26 cellular contexts compared by ENCODE assay signal in genomic region chr3:127174715-127175140, GRCh38. TPM values are rescaled to one million over a fixed set of nuclear protein-coding genes. Genes with fewer than 3 reads are reported as not detected.
"Had no signal": no experiment of that assay in that cellular context is flagged by ENCODE, and none has a peak within 500 bp of the region (broad histone marks: within the 10 kb centered on the region; RNA-seq: fewer than 3 reads in every experiment).

No MANE protein-coding gene starts in this region.

- H3K36me3 Mint-ChIP-seq: activated naive CD8-positive, alpha-beta T cell treated with anti-CD3 and anti-CD28 coated beads, Interleukin-2, amount 10 ng/mL, durations not matched to agents 7 days and 5 days; naive thymus-derived CD8-positive, alpha-beta T cell; neural progenitor cell had no signal

- H3K36me3 ChIP-seq: esophagus squamous epithelium, gastrocnemius medialis, lower lobe of right lung, neural progenitor cell, ovary, prostate gland had no signal

- H3K9me3 ChIP-seq: esophagus squamous epithelium, gastrocnemius medialis, lower lobe of right lung, ovary, prostate gland had no signal

- H3K27me3 ChIP-seq: gastrocnemius medialis, neural progenitor cell, ovary had no signal

- H3K4me3 Mint-ChIP-seq: activated naive CD4-positive, alpha-beta T cell treated with anti-CD3 and anti-CD28 coated beads for 36 hours; activated naive CD8-positive, alpha-beta T cell treated with anti-CD3 and anti-CD28 coated beads, Interleukin-2, amount 10 ng/mL, durations not matched to agents 7 days and 5 days; effector memory CD8-positive, alpha-beta T cell; naive thymus-derived CD8-positive, alpha-beta T cell had no signal

- H3K27me3 Mint-ChIP-seq: activated naive CD8-positive, alpha-beta T cell treated with anti-CD3 and anti-CD28 coated beads, Interleukin-2, amount 10 ng/mL, durations not matched to agents 7 days and 5 days had no signal

- H3K9me3 Mint-ChIP-seq: activated naive CD4-positive, alpha-beta T cell treated with anti-CD3 and anti-CD28 coated beads for 36 hours; activated naive CD8-positive, alpha-beta T cell treated with anti-CD3 and anti-CD28 coated beads, Interleukin-2, amount 10 ng/mL, durations not matched to agents 7 days and 5 days; effector memory CD8-positive, alpha-beta T cell had no signal

- H3K27ac ChIP-seq: esophagus squamous epithelium, gastrocnemius medialis, lower lobe of right lung, neural progenitor cell, ovary, prostate gland had no signal

- H3K4me1 ChIP-seq: gastrocnemius medialis, lower lobe of right lung, neural progenitor cell, prostate gland had no signal

- ATAC-seq: effector memory CD8-positive, alpha-beta T cell; gastrocnemius medialis; left colon; lower lobe of right lung; naive thymus-derived CD8-positive, alpha-beta T cell; stimulated activated naive CD8-positive, alpha-beta T cell treated with anti-CD3 and anti-CD28 coated beads, Interleukin-15, Interleukin-2, amounts not matched to agents 100 U/mL and 50 U/mL, for 24 hours had no signal

- H3K9ac ChIP-seq: neural progenitor cell had no signal

- DNase-seq: activated CD8-positive, alpha-beta memory T cell treated with anti-CD3 and anti-CD28 coated beads, Interleukin-2, amount 50 U/mL, for 48 hours; activated effector memory CD4-positive, alpha-beta T cell treated with Interleukin-2 at 50 U/mL for 16 hours; activated naive CD4-positive, alpha-beta T cell treated with anti-CD3 and anti-CD28 coated beads for 36 hours; activated naive CD8-positive, alpha-beta T cell treated with anti-CD3 and anti-CD28 coated beads, Interleukin-2, amount 10 ng/mL, durations not matched to agents 7 days and 5 days; activated T-cell treated with anti-CD3 and anti-CD28 coated beads, Interleukin-2, amount 50 U/mL, for 48 hours; amniotic stem cell; effector memory CD8-positive, alpha-beta T cell; esophagus squamous epithelium; gastrocnemius medialis; left colon; lower lobe of right lung; naive thymus-derived CD8-positive, alpha-beta T cell; stimulated activated CD4-positive, alpha-beta T cell treated with anti-CD3 and anti-CD28 coated beads, Interleukin-12 subunit alpha, Interleukin-12 subunit beta, amount 100 ng/mL, for 4 hours; stimulated activated CD4-positive, alpha-beta T cell treated with anti-CD3 and anti-CD28 coated beads, Interleukin-4, amount 100 ng/mL, for 4 hours; stimulated activated naive CD8-positive, alpha-beta T cell treated with anti-CD3 and anti-CD28 coated beads, Interleukin-15, Interleukin-2, amounts not matched to agents 100 U/mL and 50 U/mL, for 24 hours; T-helper 1 cell had no signal

- H3K4me3 ChIP-seq: esophagus squamous epithelium, gastrocnemius medialis, lower lobe of right lung, neural progenitor cell, ovary, prostate gland had no signal

- H3K27ac Mint-ChIP-seq: activated naive CD4-positive, alpha-beta T cell treated with anti-CD3 and anti-CD28 coated beads for 36 hours; activated naive CD8-positive, alpha-beta T cell treated with anti-CD3 and anti-CD28 coated beads, Interleukin-2, amount 10 ng/mL, durations not matched to agents 7 days and 5 days; effector memory CD8-positive, alpha-beta T cell; neural progenitor cell had no signal

RNA-seq across cellular contexts. Expression of gene PRR23E, which starts 18.2 kb away (rescaled TPM):
- total RNA-seq: activated naive CD4-positive, alpha-beta T cell treated with anti-CD3 and anti-CD28 coated beads for 36 hours; activated naive CD8-positive, alpha-beta T cell treated with anti-CD3 and anti-CD28 coated beads, Interleukin-2, amount 10 ng/mL, durations not matched to agents 7 days and 5 days; bronchial epithelial cell; dermis microvascular lymphatic vessel endothelial cell; esophagus squamous epithelium; gastrocnemius medialis; left colon; lower lobe of right lung; naive thymus-derived CD8-positive, alpha-beta T cell; ovary; prostate gland; skeletal muscle tissue; subcutaneous adipose tissue; ureter had no signal
- polyA plus RNA-seq: keratinocyte; naive thymus-derived CD8-positive, alpha-beta T cell; thymus had no signal
